Comparison of ENCODE assay signal across 8 cellular contexts in genomic region chr1:26788515-26788785, GRCh38. TPM values are rescaled to one million over a fixed set of nuclear protein-coding genes. Genes with fewer than 3 reads are reported as not detected.
DNase-seq lines count a peak whose midpoint lies in the region; ATAC-seq and TF ChIP-seq lines count a peak whose summit lies in the region.

No MANE protein-coding gene starts in this region.

- peak overlapping the region; percentile 99 for H3K27ac Mint-ChIP-seq in activated CD8-positive, alpha-beta T cell treated with anti-CD3 and anti-CD28 coated beads for 36 hours
- peak overlapping the region; percentile 100 for H3K27ac Mint-ChIP-seq in stimulated activated effector memory CD8-positive, alpha-beta T cell treated with anti-CD3 and anti-CD28 coated beads, Interleukin-12 subunit alpha, Interleukin-12 subunit beta, amount 100 ng/mL, for 72 hours

- H3K4me3 ChIP-seq in HFF-Myc (replicated peaks; ENCODE audit: low read depth, low read length) (peak overlapping the region; percentile 65), hepatocyte (peak overlapping the region; percentile 41)

- DNase-seq in HFF-Myc (ENCODE audit: extremely low read depth, low read depth) (no peak), hepatocyte (ENCODE audit: low spot score) (no peak), NCI-H1930 (lab: John Stamatoyannopoulos, UW) (no peak), GM20000 (ENCODE audit: low spot score) (no peak)
- no peak for DNase-seq in activated CD8-positive, alpha-beta T cell treated with anti-CD3 and anti-CD28 coated beads for 36 hours
- DNase-seq in stimulated activated effector memory CD8-positive, alpha-beta T cell treated with anti-CD3 and anti-CD28 coated beads, Interleukin-12 subunit alpha, Interleukin-12 subunit beta, amount 100 ng/mL, for 72 hours (ENCODE audit: low spot score in 2 of 2), result no peak
- no peak for DNase-seq in effector CD8-positive, alpha-beta T cell (lab: John Stamatoyannopoulos, UW)
- DNase-seq in stimulated activated CD4-positive, alpha-beta T cell treated with anti-CD3 and anti-CD28 coated beads, Interleukin-4, amount 100 ng/mL, for 1 hour, result no peak

- no peaks in the 10 kb centered on the region for H4K20me1 ChIP-seq in hepatocyte (ENCODE audit: insufficient read depth, poor library complexity, severe bottlenecking)

- H3K4me1 Mint-ChIP-seq in activated CD8-positive, alpha-beta T cell treated with anti-CD3 and anti-CD28 coated beads for 36 hours (ENCODE audit: low read depth), result peaks cover 77% of the 10 kb centered on the region
- peaks cover 88% of the 10 kb centered on the region for H3K4me1 Mint-ChIP-seq in stimulated activated effector memory CD8-positive, alpha-beta T cell treated with anti-CD3 and anti-CD28 coated beads, Interleukin-12 subunit alpha, Interleukin-12 subunit beta, amount 100 ng/mL, for 72 hours

- no peaks in the 10 kb centered on the region for H3K9me2 ChIP-seq in hepatocyte (replicated peaks; ENCODE audit: insufficient read depth)

- POLR2A ChIA-PET in activated CD8-positive, alpha-beta T cell treated with anti-CD3 and anti-CD28 coated beads for 36 hours (lab: Charles Lee), result interaction anchor here (0.6 to 8.6 kb wide), 32 partner anchors 9 to 288 kb away, joined by 3 to 283 read pairs (median 6); partner anchors contain the start of genes ARID1A, GPN2 and SFN

- H3K9me3 Mint-ChIP-seq in activated CD8-positive, alpha-beta T cell treated with anti-CD3 and anti-CD28 coated beads for 36 hours, result no peaks in the 10 kb centered on the region
- H3K9me3 Mint-ChIP-seq in stimulated activated effector memory CD8-positive, alpha-beta T cell treated with anti-CD3 and anti-CD28 coated beads, Interleukin-12 subunit alpha, Interleukin-12 subunit beta, amount 100 ng/mL, for 72 hours, result no peaks in the 10 kb centered on the region

- H3K4me2 ChIP-seq in hepatocyte, result peak overlapping the region; percentile 93

- no peaks in the 10 kb centered on the region for H3K9me3 ChIP-seq in hepatocyte (ENCODE audit: low read depth)

- H2AFZ ChIP-seq in hepatocyte, result peak overlapping the region; percentile 62

- peaks cover 29% of the 10 kb centered on the region for H3K4me1 ChIP-seq in hepatocyte (ENCODE audit: insufficient read depth)

- CTCF ChIA-PET in activated CD8-positive, alpha-beta T cell treated with anti-CD3 and anti-CD28 coated beads for 36 hours (lab: Charles Lee), result interaction anchor here (0.6 to 7.4 kb wide), 45 partner anchors 9 to 288 kb away, joined by 3 to 204 read pairs (median 5); partner anchors contain the start of genes ARID1A and GPATCH3

- H3K27me3 ChIP-seq in hepatocyte, result no peaks in the 10 kb centered on the region

- H3K27me3 Mint-ChIP-seq in activated CD8-positive, alpha-beta T cell treated with anti-CD3 and anti-CD28 coated beads for 36 hours, result no peaks in the 10 kb centered on the region

- H3K36me3 Mint-ChIP-seq in activated CD8-positive, alpha-beta T cell treated with anti-CD3 and anti-CD28 coated beads for 36 hours (ENCODE audit: low read depth), result peaks cover 25% of the 10 kb centered on the region
- peaks cover 43% of the 10 kb centered on the region for H3K36me3 Mint-ChIP-seq in stimulated activated effector memory CD8-positive, alpha-beta T cell treated with anti-CD3 and anti-CD28 coated beads, Interleukin-12 subunit alpha, Interleukin-12 subunit beta, amount 100 ng/mL, for 72 hours

- WGBS in hepatocyte (ENCODE audit: low lambda C conversion rate, missing lambda C conversion rate), result 26% methylated on average over 10 of the region's 10 CpGs

- peak overlapping the region; percentile 99 for H3K27ac ChIP-seq in hepatocyte

- H3K79me2 ChIP-seq in hepatocyte, result peaks cover 11% of the 10 kb centered on the region

- no peak for TF ChIP-seq CTCF in HFF-Myc (IDR thresholded peaks at IDR 0.05; ENCODE audit: low read depth, low read length, missing control alignments)
- TF ChIP-seq CTCF in activated CD8-positive, alpha-beta T cell treated with anti-CD3 and anti-CD28 coated beads for 36 hours (IDR thresholded peaks at IDR 0.05), result no peak
- TF ChIP-seq CTCF in hepatocyte (IDR thresholded peaks at IDR 0.05; ENCODE audit: poor library complexity), result no peak
- TF ChIP-seq CTCF in GM20000 (IDR thresholded peaks at IDR 0.05; ENCODE audit: extremely low read depth, missing control alignments), result no peak

- no peak for ATAC-seq in activated CD8-positive, alpha-beta T cell treated with anti-CD3 and anti-CD28 coated beads for 36 hours
- no peak for ATAC-seq in stimulated activated effector memory CD8-positive, alpha-beta T cell treated with anti-CD3 and anti-CD28 coated beads, Interleukin-12 subunit alpha, Interleukin-12 subunit beta, amount 100 ng/mL, for 72 hours

- H3K4me3 Mint-ChIP-seq in activated CD8-positive, alpha-beta T cell treated with anti-CD3 and anti-CD28 coated beads for 36 hours, result peak overlapping the region; percentile 97
- peak overlapping the region; percentile 99 for H3K4me3 Mint-ChIP-seq in stimulated activated effector memory CD8-positive, alpha-beta T cell treated with anti-CD3 and anti-CD28 coated beads, Interleukin-12 subunit alpha, Interleukin-12 subunit beta, amount 100 ng/mL, for 72 hours

- no peaks in the 10 kb centered on the region for H3K36me3 ChIP-seq in hepatocyte (replicated peaks; ENCODE audit: insufficient read depth, low read depth)

- intact Hi-C loops in activated CD8-positive, alpha-beta T cell treated with anti-CD3 and anti-CD28 coated beads for 36 hours (cut with micrococcal nuclease), result loop anchor here (5.0 kb wide), 1 partner anchor 86 kb away; no protein-coding TSS in a partner anchor

RNA-seq across cellular contexts. Expression of gene PIGV, which starts 0.7 kb away (rescaled TPM):
- total RNA-seq in activated CD8-positive, alpha-beta T cell treated with anti-CD3 and anti-CD28 coated beads for 36 hours, result 10 to 100 TPM; 21.2 to 23.9 TPM
- 22.0 and 35.5 TPM in 2 replicates for total RNA-seq in hepatocyte
- 19.1 and 21.2 TPM in 2 replicates for polyA plus RNA-seq in hepatocyte

RNA-seq across cellular contexts. Expression of gene ZDHHC18, which starts 38.0 kb away (rescaled TPM):
- total RNA-seq in activated CD8-positive, alpha-beta T cell treated with anti-CD3 and anti-CD28 coated beads for 36 hours, result 10 to 100 TPM; 55.0 to 61.3 TPM
- 14.9 and 21.7 TPM in 2 replicates for total RNA-seq in hepatocyte
- polyA plus RNA-seq in hepatocyte, result 22.5 and 22.6 TPM in 2 replicates
